In genomic region chr19:46056536-46056935, GRCh38 we compare ENCODE assay signal across 28 cellular contexts. TPM values are rescaled to one million over a fixed set of nuclear protein-coding genes. Genes with fewer than 3 reads are reported as not detected.
DNase-seq lines count a peak whose midpoint lies in the region; ATAC-seq and TF ChIP-seq lines count a peak whose summit lies in the region.
"Had no signal": no experiment of that assay in that cellular context is flagged by ENCODE, and none has a peak within 500 bp of the region (broad histone marks: within the 10 kb centered on the region; RNA-seq: fewer than 3 reads in every experiment).

No MANE protein-coding gene starts in this region.

- no peak overlapping the region for H2AFZ ChIP-seq in mesenchymal stem cell (ENCODE audit: low read depth, low read length)

- peak overlapping the region; percentile 10 for H3K27ac Mint-ChIP-seq in MCF 10A (ENCODE audit: low read depth, unreplicated experiment)
- H3K27ac Mint-ChIP-seq in activated naive CD4-positive, alpha-beta T cell treated with anti-CD3 and anti-CD28 coated beads, Interleukin-2, amount 50 U/mL, for 72 hours = no peak overlapping the region
- H3K27ac Mint-ChIP-seq: activated CD8-positive, alpha-beta memory T cell treated with anti-CD3 and anti-CD28 coated beads, Interleukin-2, amount 10 ng/mL, durations not matched to agents 7 days and 5 days; activated naive CD8-positive, alpha-beta T cell treated with anti-CD3 and anti-CD28 coated beads for 36 hours; activated T-helper 1 cell treated with anti-CD3 and anti-CD28 coated beads, Interleukin-12 subunit alpha, Interleukin-12 subunit beta, Interleukin-2, Interleukin-4 antibody, amounts not matched to agents 30 ng/mL and 10 ng/mL and 1 ng/mL, durations not matched to agents 14 hours and 24 hours and 36 hours; CD4-positive, alpha-beta memory T cell; natural killer cell; stimulated activated naive CD8-positive, alpha-beta T cell treated with anti-CD3 and anti-CD28 coated beads, Interleukin-15, amount 100 ng/mL, for 72 hours had no signal

- no peak overlapping the region for H3K18ac ChIP-seq in mesenchymal stem cell (ENCODE audit: low read depth in 1 of 2, low read length in 2 of 2)

- no peak overlapping the region for H3K4ac ChIP-seq in mesenchymal stem cell (ENCODE audit: low read depth in 1 of 2, low read length in 2 of 2)

- CTCF ChIA-PET in MCF 10A (lab: Yijun Ruan, JAX) = interaction anchor here (0.6 to 1.6 kb wide), 3 partner anchors 23 to 242 kb away, joined by 3 to 4 read pairs (median 3); no protein-coding TSS in a partner anchor

- H3K4me3 ChIP-seq in mesenchymal stem cell (ENCODE audit: insufficient read depth in 1 of 2, low read depth in 1 of 2, low read length in 2 of 2) (no peak overlapping the region), H7 (ENCODE audit: insufficient read depth, low read depth, low read length) (no peak overlapping the region)
- H3K4me3 ChIP-seq: ovary, tibial artery had no signal

- H2BK5ac ChIP-seq in mesenchymal stem cell (ENCODE audit: low read depth, low read length, poor library complexity, severe bottlenecking) = no peak overlapping the region

- no peak overlapping the region for H2BK120ac ChIP-seq in mesenchymal stem cell (ENCODE audit: low read depth, low read length)

- H2AK5ac ChIP-seq in mesenchymal stem cell (ENCODE audit: low read length, severe bottlenecking) = no peak overlapping the region

- intact Hi-C loops in MCF 10A (cut with micrococcal nuclease) = no loop called here

- 65% methylated on average over 4 of the region's 4 CpGs for WGBS in mesenchymal stem cell

- H3K4me1 Mint-ChIP-seq in MCF 10A (ENCODE audit: insufficient read depth, unreplicated experiment) = peaks cover 9% of the 10 kb centered on the region
- H3K4me1 Mint-ChIP-seq: activated CD8-positive, alpha-beta memory T cell treated with anti-CD3 and anti-CD28 coated beads, Interleukin-2, amount 10 ng/mL, durations not matched to agents 7 days and 5 days; activated naive CD8-positive, alpha-beta T cell treated with anti-CD3 and anti-CD28 coated beads for 36 hours; CD4-positive, alpha-beta memory T cell; natural killer cell; stimulated activated naive CD8-positive, alpha-beta T cell treated with anti-CD3 and anti-CD28 coated beads, Interleukin-15, amount 100 ng/mL, for 72 hours had no signal

- H3K36me3 ChIP-seq in mesenchymal stem cell (ENCODE audit: control insufficient read depth in 1 of 2, insufficient read depth in 2 of 2, low read depth in 1 of 2, low read length in 2 of 2) = no peaks in the 10 kb centered on the region
- H3K36me3 ChIP-seq in H7 (replicated peaks; ENCODE audit: control insufficient read depth, insufficient read depth, low read length) = no peaks in the 10 kb centered on the region
- H3K36me3 ChIP-seq: ovary, tibial artery had no signal

- ATAC-seq in activated naive CD4-positive, alpha-beta T cell treated with anti-CD3 and anti-CD28 coated beads, Interleukin-2, amount 50 U/mL, for 72 hours = no peak
- ATAC-seq: activated CD8-positive, alpha-beta memory T cell treated with anti-CD3 and anti-CD28 coated beads, Interleukin-2, amount 10 ng/mL, durations not matched to agents 7 days and 5 days; left colon; natural killer cell; right cardiac atrium; stimulated activated naive CD8-positive, alpha-beta T cell treated with anti-CD3 and anti-CD28 coated beads, Interleukin-15, amount 100 ng/mL, for 72 hours had no signal

- peaks cover 33 to 69% of the 10 kb centered on the region in 2 experiments for H3K27me3 ChIP-seq in mesenchymal stem cell (ENCODE audit: control insufficient read depth in 1 of 2, insufficient read depth in 1 of 2, low read length in 2 of 2)
- H3K27me3 ChIP-seq in H7 (ENCODE audit: control insufficient read depth, insufficient read depth, low read length) = no peaks in the 10 kb centered on the region
- H3K27me3 ChIP-seq: ovary had no signal

- peak overlapping the region; percentile 21 for H3K4me2 ChIP-seq in mesenchymal stem cell (ENCODE audit: low read length, poor library complexity, severe bottlenecking)

- peak overlapping the region; percentile 11 for H3K27ac ChIP-seq in mesenchymal stem cell (ENCODE audit: low read length, poor library complexity, severe bottlenecking)
- H3K27ac ChIP-seq: ovary, tibial artery had no signal

- H3K9me3 ChIP-seq in mesenchymal stem cell (ENCODE audit: control insufficient read depth, low read length) = peaks cover 22% of the 10 kb centered on the region
- H3K9me3 ChIP-seq: ovary, tibial artery had no signal

- no peaks in the 10 kb centered on the region for H3K36me3 Mint-ChIP-seq in MCF 10A (ENCODE audit: insufficient read depth, unreplicated experiment)
- no peaks in the 10 kb centered on the region for H3K36me3 Mint-ChIP-seq in activated naive CD4-positive, alpha-beta T cell treated with anti-CD3 and anti-CD28 coated beads, Interleukin-2, amount 50 U/mL, for 72 hours
- H3K36me3 Mint-ChIP-seq: activated CD8-positive, alpha-beta memory T cell treated with anti-CD3 and anti-CD28 coated beads, Interleukin-2, amount 10 ng/mL, durations not matched to agents 7 days and 5 days; activated naive CD8-positive, alpha-beta T cell treated with anti-CD3 and anti-CD28 coated beads for 36 hours; natural killer cell had no signal

- BruUV-seq in MCF 10A (replicated peaks; lab: Mats Ljungman, UMichigan) = no TSS peak

- no peaks in the 10 kb centered on the region for H3K9me3 Mint-ChIP-seq in MCF 10A (ENCODE audit: unreplicated experiment)
- H3K9me3 Mint-ChIP-seq in activated naive CD4-positive, alpha-beta T cell treated with anti-CD3 and anti-CD28 coated beads, Interleukin-2, amount 50 U/mL, for 72 hours = peaks cover 0 to 9% of the 10 kb centered on the region in 2 donors
- H3K9me3 Mint-ChIP-seq: natural killer cell had no signal

- no peak overlapping the region for H2BK12ac ChIP-seq in mesenchymal stem cell (ENCODE audit: low read length in 2 of 2)

- no peaks in the 10 kb centered on the region for H3K27me3 Mint-ChIP-seq in MCF 10A (ENCODE audit: insufficient read depth, unreplicated experiment)

- DNase-seq in HT-29 (ENCODE audit: low spot score) = peak; percentile 76
- DNase-seq in NCI-H345 (lab: John Stamatoyannopoulos, UW) = peak; percentile 45
- peak; percentile 61 for DNase-seq in MCF 10A (ENCODE audit: unreplicated experiment)
- DNase-seq in mesenchymal stem cell = no peak
- no peak for DNase-seq in H7
- no peak for DNase-seq in activated naive CD4-positive, alpha-beta T cell treated with anti-CD3 and anti-CD28 coated beads, Interleukin-2, amount 50 U/mL, for 72 hours (ENCODE audit: low spot score in 2 of 2)
- no peak for DNase-seq in GM19240 (ENCODE audit: insufficient read length, low spot score)
- DNase-seq: activated CD4-positive, alpha-beta T cell treated with anti-CD3 and anti-CD28 coated beads for 4 hours; activated CD8-positive, alpha-beta memory T cell treated with anti-CD3 and anti-CD28 coated beads, Interleukin-2, amount 10 ng/mL, durations not matched to agents 7 days and 5 days; activated naive CD8-positive, alpha-beta T cell treated with anti-CD3 and anti-CD28 coated beads for 36 hours; CD4-positive, alpha-beta memory T cell; glutamatergic neuron; HCEC 1CT; KG1; left colon; MV-4-11; natural killer cell; NCI-H2029 treated with DMSO at 0.1 percent for 48 hours; NCI-H526 treated with DMSO at 0.1 percent for 48 hours; OCI-M1; ovary; right cardiac atrium; stimulated activated naive CD8-positive, alpha-beta T cell treated with anti-CD3 and anti-CD28 coated beads, Interleukin-15, amount 100 ng/mL, for 72 hours; tibial artery had no signal

- H4K8ac ChIP-seq in mesenchymal stem cell (ENCODE audit: low read length) = no peak overlapping the region

- no peak overlapping the region for H2BK15ac ChIP-seq in mesenchymal stem cell (ENCODE audit: low read depth, poor library complexity, severe bottlenecking)

- H3K4me1 ChIP-seq in mesenchymal stem cell (ENCODE audit: control insufficient read depth, insufficient read depth, low read depth, low read length) = no peaks in the 10 kb centered on the region
- H3K4me1 ChIP-seq: tibial artery had no signal

- no peak for TF ChIP-seq CTCF in MCF 10A (IDR thresholded peaks at IDR 0.05; ENCODE audit: unreplicated experiment)

- no peak overlapping the region for H3K4me3 Mint-ChIP-seq in MCF 10A (ENCODE audit: unreplicated experiment)
- H3K4me3 Mint-ChIP-seq: activated CD8-positive, alpha-beta memory T cell treated with anti-CD3 and anti-CD28 coated beads, Interleukin-2, amount 10 ng/mL, durations not matched to agents 7 days and 5 days; activated naive CD8-positive, alpha-beta T cell treated with anti-CD3 and anti-CD28 coated beads for 36 hours; activated T-helper 1 cell treated with anti-CD3 and anti-CD28 coated beads, Interleukin-12 subunit alpha, Interleukin-12 subunit beta, Interleukin-2, Interleukin-4 antibody, amounts not matched to agents 30 ng/mL and 10 ng/mL and 1 ng/mL, durations not matched to agents 14 hours and 24 hours and 36 hours; CD4-positive, alpha-beta memory T cell; natural killer cell; stimulated activated naive CD8-positive, alpha-beta T cell treated with anti-CD3 and anti-CD28 coated beads, Interleukin-15, amount 100 ng/mL, for 72 hours had no signal

- POLR2A ChIA-PET in MCF 10A (lab: Yijun Ruan, JAX) = interaction anchor here (0.7 to 2.3 kb wide), 6 partner anchors 9 to 224 kb away, joined by 4 to 10 read pairs (median 6); no protein-coding TSS in a partner anchor

- no peak overlapping the region for H3K23ac ChIP-seq in mesenchymal stem cell (ENCODE audit: low read length in 2 of 2)

- no peaks in the 10 kb centered on the region for H3K79me1 ChIP-seq in mesenchymal stem cell (replicated peaks; ENCODE audit: low read length, poor library complexity, severe bottlenecking)

- no peak overlapping the region for H4K91ac ChIP-seq in mesenchymal stem cell (ENCODE audit: low read length)

- no peak overlapping the region for H3K9ac ChIP-seq in mesenchymal stem cell (ENCODE audit: low read length)

- no peak overlapping the region for H3K14ac ChIP-seq in mesenchymal stem cell (ENCODE audit: low read length in 2 of 2)

RNA-seq across cellular contexts. Expression of gene IGFL4, which starts 15.7 kb away (rescaled TPM):
- total RNA-seq in HT-29 (2014; rRNA removed; shearing (Covaris generic)) = 4.2 and 6.8 TPM in 2 replicates
- 0.54 TPM in 1 of 2 replicates, not detected in the other for total RNA-seq in MCF 10A (2022)
- polyA plus RNA-seq in mesenchymal stem cell (2013, experiment 1 of 2) = not detected
- not detected for polyA plus RNA-seq in mesenchymal stem cell (2013, experiment 2 of 2)
- 0.11 TPM in 1 of 2 replicates, not detected in the other for total RNA-seq in H7 (2014; rRNA removed; shearing (Covaris generic))
- total RNA-seq in activated naive CD4-positive, alpha-beta T cell treated with anti-CD3 and anti-CD28 coated beads, Interleukin-2, amount 50 U/mL, for 72 hours = not detected
- total RNA-seq: activated CD8-positive, alpha-beta memory T cell treated with anti-CD3 and anti-CD28 coated beads, Interleukin-2, amount 10 ng/mL, durations not matched to agents 7 days and 5 days; activated naive CD8-positive, alpha-beta T cell treated with anti-CD3 and anti-CD28 coated beads for 36 hours; activated T-helper 1 cell treated with anti-CD3 and anti-CD28 coated beads, Interleukin-12 subunit alpha, Interleukin-12 subunit beta, Interleukin-2, Interleukin-4 antibody, amounts not matched to agents 30 ng/mL and 10 ng/mL and 1 ng/mL, durations not matched to agents 14 hours and 24 hours and 36 hours; CD4-positive, alpha-beta memory T cell; fibroblast of lung; left colon; mesenteric fat pad; natural killer cell; ovary; right cardiac atrium; T-helper 1 cell treated with Interleukin-12 subunit alpha and Interleukin-12 subunit beta and Interleukin-4 antibody, amounts not matched to agents 30 ng/mL and 1 ng/mL, for 36 hours had no signal
- polyA plus RNA-seq: CD4-positive, alpha-beta memory T cell; fibroblast of lung; ovary; right cardiac atrium had no signal

RNA-seq across cellular contexts. Expression of gene PGLYRP1, which starts 33.7 kb away (rescaled TPM):
- total RNA-seq in HT-29 (2014; rRNA removed; shearing (Covaris generic)) = not detected in 2 replicates
- total RNA-seq in MCF 10A (2022) = not detected in 2 replicates
- polyA plus RNA-seq in mesenchymal stem cell (2013, experiment 1 of 2) = not detected
- polyA plus RNA-seq in mesenchymal stem cell (2013, experiment 2 of 2) = not detected
- total RNA-seq in H7 (2014; rRNA removed; shearing (Covaris generic)) = not detected in 2 replicates
- not detected for total RNA-seq in activated naive CD4-positive, alpha-beta T cell treated with anti-CD3 and anti-CD28 coated beads, Interleukin-2, amount 50 U/mL, for 72 hours
- total RNA-seq: activated CD8-positive, alpha-beta memory T cell treated with anti-CD3 and anti-CD28 coated beads, Interleukin-2, amount 10 ng/mL, durations not matched to agents 7 days and 5 days; activated naive CD8-positive, alpha-beta T cell treated with anti-CD3 and anti-CD28 coated beads for 36 hours; activated T-helper 1 cell treated with anti-CD3 and anti-CD28 coated beads, Interleukin-12 subunit alpha, Interleukin-12 subunit beta, Interleukin-2, Interleukin-4 antibody, amounts not matched to agents 30 ng/mL and 10 ng/mL and 1 ng/mL, durations not matched to agents 14 hours and 24 hours and 36 hours; CD4-positive, alpha-beta memory T cell; fibroblast of lung; left colon; ovary; right cardiac atrium; T-helper 1 cell treated with Interleukin-12 subunit alpha and Interleukin-12 subunit beta and Interleukin-4 antibody, amounts not matched to agents 30 ng/mL and 1 ng/mL, for 36 hours had no signal
- polyA plus RNA-seq: CD4-positive, alpha-beta memory T cell; fibroblast of lung; ovary; right cardiac atrium had no signal

Comparison
In these comparisons a context has a peak if more than half of its experiments do, and no peak if none do; other contexts are left out.
1. DNase-seq: peak in HT-29 (single experiment), NCI-H345 (single experiment) and MCF 10A (single experiment); none in mesenchymal stem cell (single experiment), H7 (single experiment), activated naive CD4-positive, alpha-beta T cell treated with anti-CD3 and anti-CD28 coated beads, Interleukin-2, amount 50 U/mL, for 72 hours (0 of 2) and GM19240 (single experiment).